1 cellular context compared by ENCODE assay signal in genomic region chr1:43688594-43689000, GRCh38.
TF ChIP-seq lines count a peak whose summit lies in the region.

No MANE protein-coding gene starts in this region.

TF ChIP-seq in endothelial cell of umbilical vein, 7 proteins besides CTCF, POLR2A, EP300 and RAD21 (continued from another document):
- TF ChIP-seq POLR2AphosphoS5 (IDR thresholded peaks at IDR 0.05; ENCODE audit: insufficient read depth, low read depth, low read length) = peak; percentile 30
TF ChIP-seq in endothelial cell of umbilical vein: peak in this region for 1.
